ENCODE assay signal across 23 cellular contexts in genomic region chr12:16417058-16417457, GRCh38.
DNase-seq lines count a peak whose midpoint lies in the region; ATAC-seq, FAIRE-seq and TF ChIP-seq lines count a peak whose summit lies in the region.
"Had no signal": no experiment of that assay in that cellular context is flagged by ENCODE, and none has a peak within 500 bp of the region (broad histone marks: within the 10 kb centered on the region; RNA-seq: fewer than 3 reads in every experiment).

No MANE protein-coding gene starts in this region.

- no peaks in the 10 kb centered on the region for H3K27me3 ChIP-seq in GM23338 (ENCODE audit: insufficient read depth)
- no peaks in the 10 kb centered on the region for H3K27me3 ChIP-seq in endothelial cell of umbilical vein (ENCODE audit: control insufficient read depth in 2 of 2, insufficient read depth in 2 of 2, low read length in 2 of 2)
- H3K27me3 ChIP-seq in smooth muscle cell (ENCODE audit: low read depth), result no peaks in the 10 kb centered on the region
- H3K27me3 ChIP-seq in ascending aorta, result no peaks in the 10 kb centered on the region
- H3K27me3 ChIP-seq: BLaER1, MG63, SJCRH30 had no signal

- H3K9me2 ChIP-seq in GM23338 (ENCODE audit: insufficient read depth), result peaks cover 26% of the 10 kb centered on the region; the same call in 1 of the 2 replicates

- TF ChIP-seq CTCF in GM23338 (conservative IDR thresholded peaks at IDR 0.05; ENCODE audit: low read depth in 2 of 2) (peak; percentile 7 to 29; a peak in 2 of 4 replicates), endothelial cell of umbilical vein (IDR thresholded peaks at IDR 0.05; ENCODE audit: extremely low read depth in 1 of 2, insufficient read depth in 1 of 2, low read depth in 1 of 2, low read length in 2 of 2) (no peak), progenitor cell of endocrine pancreas (IDR thresholded peaks at IDR 0.05; ENCODE audit: unreplicated experiment) (peak; percentile 15), smooth muscle cell (IDR thresholded peaks at IDR 0.05; ENCODE audit: borderline replicate concordance, insufficient read depth, poor library complexity, severe bottlenecking) (no peak), ascending aorta (IDR thresholded peaks at IDR 0.05) (no peak)

- H4K20me1 ChIP-seq in GM23338 (replicated peaks; ENCODE audit: insufficient read depth), result no peaks in the 10 kb centered on the region
- H4K20me1 ChIP-seq in endothelial cell of umbilical vein (replicated peaks; ENCODE audit: control insufficient read depth, extremely low read depth, insufficient read depth, low read length), result no peaks in the 10 kb centered on the region
- no peaks in the 10 kb centered on the region for H4K20me1 ChIP-seq in smooth muscle cell (ENCODE audit: low read depth)
- H4K20me1 ChIP-seq: BLaER1 had no signal

- H2AFZ ChIP-seq in GM23338 (no peak overlapping the region), endothelial cell of umbilical vein (ENCODE audit: low read depth, low read length) (no peak overlapping the region), smooth muscle cell (ENCODE audit: low read depth) (no peak overlapping the region)

- H3F3A ChIP-seq in GM23338 (replicated peaks; ENCODE audit: low read depth) (no peaks in the 10 kb centered on the region), smooth muscle cell (ENCODE audit: low read depth) (no peaks in the 10 kb centered on the region)

- dilution Hi-C loops in endothelial cell of umbilical vein (cut with MboI; ENCODE audit: extremely low pct_ligation_motif_present, low sequenced_read_pairs), result no loop called here

- no peak for ATAC-seq in GM23338
- ATAC-seq: PC-3, Right ventricle myocardium inferior had no signal

- no peak overlapping the region; the same call in 1 of the 2 replicates for H3K27ac Mint-ChIP-seq in GM23338
- H3K27ac Mint-ChIP-seq in progenitor cell of endocrine pancreas, result no peak overlapping the region
- H3K27ac Mint-ChIP-seq: CD4-positive, CD25-positive, alpha-beta regulatory T cell had no signal

- intact Hi-C loops in endothelial cell of umbilical vein (cut with micrococcal nuclease), result no loop called here
- intact Hi-C loops in ascending aorta (cut with DNase I), result no loop called here

- H3K79me2 ChIP-seq in GM23338 (replicated peaks; ENCODE audit: insufficient read depth) (no peaks in the 10 kb centered on the region), endothelial cell of umbilical vein (ENCODE audit: control insufficient read depth, insufficient read depth, low read length) (no peaks in the 10 kb centered on the region), smooth muscle cell (ENCODE audit: low read depth) (no peaks in the 10 kb centered on the region)

- H3K36me3 ChIP-seq in GM23338 (ENCODE audit: insufficient read depth) (no peaks in the 10 kb centered on the region), endothelial cell of umbilical vein (ENCODE audit: control insufficient read depth in 2 of 2, extremely low read depth in 1 of 2, insufficient read depth in 2 of 2, low read length in 2 of 2) (no peaks in the 10 kb centered on the region), smooth muscle cell (ENCODE audit: low read depth) (no peaks in the 10 kb centered on the region), ascending aorta (no peaks in the 10 kb centered on the region)
- H3K36me3 ChIP-seq: BLaER1, MG63, SJCRH30 had no signal

- H3K9me1 ChIP-seq in endothelial cell of umbilical vein (replicated peaks; ENCODE audit: control insufficient read depth, extremely low read depth, insufficient read depth, low read length), result no peaks in the 10 kb centered on the region

- BruUV-seq in endothelial cell of umbilical vein (replicated peaks; lab: Mats Ljungman, UMichigan), result no TSS peak

- no peak overlapping the region for H3K9ac ChIP-seq in endothelial cell of umbilical vein (replicated peaks; ENCODE audit: extremely low read depth, insufficient read depth, low read length)
- no peak overlapping the region for H3K9ac ChIP-seq in smooth muscle cell (ENCODE audit: low read depth)
- H3K9ac ChIP-seq: BLaER1 had no signal

- FAIRE-seq in endothelial cell of umbilical vein (lab: Jason Lieb, UNC), result peak; percentile 52
- FAIRE-seq: A204.1, GM12892 had no signal

- H3K4me2 ChIP-seq in GM23338 (no peak overlapping the region), endothelial cell of umbilical vein (ENCODE audit: insufficient read depth, low read length) (no peak overlapping the region), smooth muscle cell (no peak overlapping the region)
- H3K4me2 ChIP-seq: BLaER1 had no signal

- H3K9me3 ChIP-seq in endothelial cell of umbilical vein (replicated peaks; ENCODE audit: control insufficient read depth, insufficient read depth, low read length) (no peaks in the 10 kb centered on the region), smooth muscle cell (replicated peaks; ENCODE audit: low read depth) (no peaks in the 10 kb centered on the region), ascending aorta (no peaks in the 10 kb centered on the region)
- H3K9me3 ChIP-seq: BLaER1, MG63, SJCRH30 had no signal

- H3K4me3 Mint-ChIP-seq in GM23338, result no peak overlapping the region
- H3K4me3 Mint-ChIP-seq in progenitor cell of endocrine pancreas (ENCODE audit: low read depth), result no peak overlapping the region
- H3K4me3 Mint-ChIP-seq: CD4-positive, CD25-positive, alpha-beta regulatory T cell had no signal

- TF ChIP-seq POLR2A in endothelial cell of umbilical vein (IDR thresholded peaks at IDR 0.05; ENCODE audit: low read depth, low read length), result no peak

- H3K4me1 ChIP-seq in GM23338 (ENCODE audit: insufficient read depth) (no peaks in the 10 kb centered on the region), endothelial cell of umbilical vein (ENCODE audit: control insufficient read depth, extremely low read depth, insufficient read depth, low read length) (no peaks in the 10 kb centered on the region), smooth muscle cell (ENCODE audit: low read depth) (no peaks in the 10 kb centered on the region), ascending aorta (no peaks in the 10 kb centered on the region)
- H3K4me1 ChIP-seq: BLaER1, SJCRH30 had no signal

- CTCF ChIA-PET in endothelial cell of umbilical vein (lab: Charles Lee), result interaction anchor here (0.9 kb wide), 1 partner anchor 58 kb away, joined by 3 read pairs; no protein-coding TSS in a partner anchor

- H3K4me3 ChIP-seq in GM23338 (no peak overlapping the region), endothelial cell of umbilical vein (replicated peaks in 1 of 3; ENCODE audit: insufficient read depth in 1 of 3, low read depth in 1 of 3, low read length in 3 of 3) (no peak overlapping the region), smooth muscle cell (no peak overlapping the region), ascending aorta (no peak overlapping the region)
- H3K4me3 ChIP-seq: BLaER1, MG63, SJCRH30 had no signal

- H3K27ac ChIP-seq in GM23338 (ENCODE audit: low read depth) (no peak overlapping the region), endothelial cell of umbilical vein (ENCODE audit: insufficient read depth, low read depth, low read length) (no peak overlapping the region), smooth muscle cell (ENCODE audit: low read depth) (no peak overlapping the region), ascending aorta (no peak overlapping the region)
- H3K27ac ChIP-seq: BLaER1, SJCRH30 had no signal

- DNase-seq in GM23338 (ENCODE audit: low spot score), result peak; percentile 46
- peak; percentile 11 for DNase-seq in OCI-M1 (lab: John Stamatoyannopoulos, UW)
- DNase-seq in endothelial cell of umbilical vein (ENCODE audit: low read depth, low spot score), result no peak
- DNase-seq in progenitor cell of endocrine pancreas (ENCODE audit: low spot score, unreplicated experiment), result no peak
- no peak for DNase-seq in smooth muscle cell (lab: John Stamatoyannopoulos, UW; ENCODE audit: unreplicated experiment)
- no peak for DNase-seq in DMS79 (lab: John Stamatoyannopoulos, UW)
- no peak for DNase-seq in ascending aorta (ENCODE audit: low spot score in 2 of 2)
- DNase-seq: CD4-positive, CD25-positive, alpha-beta regulatory T cell; DMS79 treated with DMSO at 0.1 percent for 48 hours; GF-D8; IMR-90; KG1; MG63; NCI-H2029; NCI-H446; NCI-H524 treated with DMSO at 0.1 percent for 48 hours; NCI-H774; PC-3; SJCRH30 had no signal

- no peaks in the 10 kb centered on the region for H3K27me3 Mint-ChIP-seq in GM23338 (ENCODE audit: insufficient read depth, low read depth, poor library complexity)
- no peaks in the 10 kb centered on the region for H3K27me3 Mint-ChIP-seq in progenitor cell of endocrine pancreas
- H3K27me3 Mint-ChIP-seq: CD4-positive, CD25-positive, alpha-beta regulatory T cell had no signal

- no peaks in the 10 kb centered on the region for H3K9me3 Mint-ChIP-seq in GM23338
- no peaks in the 10 kb centered on the region for H3K9me3 Mint-ChIP-seq in progenitor cell of endocrine pancreas (ENCODE audit: low read depth)

- H3K4me1 Mint-ChIP-seq in GM23338 (no peaks in the 10 kb centered on the region), progenitor cell of endocrine pancreas (ENCODE audit: low read depth) (no peaks in the 10 kb centered on the region)
- H3K4me1 Mint-ChIP-seq: CD4-positive, CD25-positive, alpha-beta regulatory T cell had no signal

- POLR2A ChIA-PET in endothelial cell of umbilical vein (lab: Charles Lee), result no interaction called here

- H3K36me3 Mint-ChIP-seq in GM23338 (ENCODE audit: low read depth) (0 out of 3 replicates have a peak, but pooled peaks cover 3% of the 10 kb centered on the region), progenitor cell of endocrine pancreas (ENCODE audit: insufficient read depth) (no peaks in the 10 kb centered on the region)
- H3K36me3 Mint-ChIP-seq: CD4-positive, CD25-positive, alpha-beta regulatory T cell had no signal

TF ChIP-seq in endothelial cell of umbilical vein, 7 proteins besides CTCF, POLR2A, EP300 and RAD21:
- TF ChIP-seq MYC (IDR thresholded peaks at IDR 0.05; ENCODE audit: low read depth, low read length) (no peak), FOS (IDR thresholded peaks at IDR 0.05; ENCODE audit: borderline replicate concordance, insufficient read depth, low read length) (no peak), GATA2 (IDR thresholded peaks at IDR 0.05; ENCODE audit: insufficient read depth, insufficient read length, low read depth, low read length) (no peak), JUN (IDR thresholded peaks at IDR 0.05; ENCODE audit: borderline replicate concordance, insufficient read depth, insufficient read length, low read depth) (no peak), EZH2 (IDR thresholded peaks at IDR 0.05; ENCODE audit: borderline replicate concordance, low read depth, low read length, severe bottlenecking) (no peak), POLR2AphosphoS5 (IDR thresholded peaks at IDR 0.05; ENCODE audit: insufficient read depth, low read depth, low read length) (no peak), MAX (IDR thresholded peaks at IDR 0.05; ENCODE audit: insufficient read depth, insufficient read length) (no peak)

Comparison
In these comparisons a context has a peak if more than half of its experiments do, and no peak if none do; other contexts are left out.
1. DNase-seq: peak in GM23338 (single experiment) and OCI-M1 (single experiment); none in endothelial cell of umbilical vein (single experiment), progenitor cell of endocrine pancreas (single experiment), smooth muscle cell (single experiment), DMS79 (single experiment) and ascending aorta (0 of 2).
2. CTCF ChIP-seq: peak in GM23338 (2 of 2) and progenitor cell of endocrine pancreas (single experiment); none in endothelial cell of umbilical vein (0 of 2), smooth muscle cell (single experiment) and ascending aorta (0 of 3).